ENCODE assay signal across 19 cellular contexts in genomic region chr16:31402687-31403086, GRCh38. TPM values are rescaled to one million over a fixed set of nuclear protein-coding genes. Genes with fewer than 3 reads are reported as not detected.
DNase-seq lines count a peak whose midpoint lies in the region; ATAC-seq and TF ChIP-seq lines count a peak whose summit lies in the region.
"Had no signal": no experiment of that assay in that cellular context is flagged by ENCODE, and none has a peak within 500 bp of the region (broad histone marks: within the 10 kb centered on the region; RNA-seq: fewer than 3 reads in every experiment).

No MANE protein-coding gene starts in this region.

- H3K36me3 Mint-ChIP-seq in CD4-positive, alpha-beta T cell (ENCODE audit: low read depth) = no peaks in the 10 kb centered on the region
- H3K36me3 Mint-ChIP-seq: CD4-positive, CD25-positive, alpha-beta regulatory T cell; mesothelial cell of epicardium had no signal

- CTCF ChIA-PET in CD4-positive, alpha-beta T cell (lab: Charles Lee) = no interaction called here

- H3K27ac Mint-ChIP-seq in CD4-positive, alpha-beta T cell = no peak overlapping the region
- H3K27ac Mint-ChIP-seq: CD4-positive, CD25-positive, alpha-beta regulatory T cell; mesothelial cell of epicardium had no signal

- no peaks in the 10 kb centered on the region for H3K9me3 ChIP-seq in CD4-positive, alpha-beta T cell (ENCODE audit: control insufficient read depth, low read length)
- H3K9me3 ChIP-seq: thoracic aorta had no signal

- no peak for ATAC-seq in CD4-positive, alpha-beta T cell (ENCODE audit: poor library complexity)
- ATAC-seq: right cardiac atrium had no signal

- peaks cover 2% of the 10 kb centered on the region for H3K9me3 Mint-ChIP-seq in CD4-positive, alpha-beta T cell
- H3K9me3 Mint-ChIP-seq: mesothelial cell of epicardium had no signal

- no peak overlapping the region for H3K27ac ChIP-seq in CD4-positive, alpha-beta T cell (ENCODE audit: low read depth, low read length)
- H3K27ac ChIP-seq: 22Rv1, heart right ventricle, thoracic aorta had no signal

- no peak overlapping the region for H3K4me3 ChIP-seq in NB4 (ENCODE audit: low read depth, low read length)
- H3K4me3 ChIP-seq in fibroblast of mammary gland (ENCODE audit: control insufficient read depth, low read depth, low read length) = no peak overlapping the region
- H3K4me3 ChIP-seq: heart right ventricle, thoracic aorta had no signal

- TF ChIP-seq CTCF in NB4 (IDR thresholded peaks at IDR 0.05; ENCODE audit: low read depth, low read length) = no peak
- TF ChIP-seq CTCF in fibroblast of mammary gland (conservative IDR thresholded peaks at IDR 0.05; ENCODE audit: control insufficient read depth, insufficient read depth, low read depth, low read length) = no peak
- TF ChIP-seq CTCF in CD4-positive, alpha-beta T cell (IDR thresholded peaks at IDR 0.05) = no peak

- H3K27me3 ChIP-seq in CD4-positive, alpha-beta T cell (ENCODE audit: control insufficient read depth, insufficient read depth, low read length) = no peaks in the 10 kb centered on the region

- peak; percentile 36 for DNase-seq in NK-92 treated with Interleukin-12 subunit alpha and Interleukin-12 subunit beta, amount 100 ng/mL, for 24 hours (lab: John Stamatoyannopoulos, UW)
- DNase-seq in NK-92 (lab: John Stamatoyannopoulos, UW; ENCODE audit: unreplicated experiment) = no peak
- DNase-seq in NB4 (ENCODE audit: low read depth) = peak; percentile 66
- peak; percentile 21 for DNase-seq in fibroblast of mammary gland (ENCODE audit: low read depth)
- no peak for DNase-seq in NCI-H146 (lab: John Stamatoyannopoulos, UW)
- DNase-seq in CD4-positive, alpha-beta T cell = no peak
- DNase-seq: activated CD4-positive, alpha-beta T cell treated with anti-CD3 and anti-CD28 coated beads, Interleukin-2, amount 50 U/mL, for 4 hours; anterior cingulate cortex; CD4-positive, CD25-positive, alpha-beta regulatory T cell; heart right ventricle; IMR-90; NCI-H2227 treated with DMSO at 0.1 percent for 48 hours; right cardiac atrium; stimulated activated CD4-positive, alpha-beta T cell treated with anti-CD3 and anti-CD28 coated beads, Interleukin-2, amount 100 ng/mL, for 24 hours had no signal

- TF ChIP-seq POLR2A in NB4 (IDR thresholded peaks at IDR 0.05; ENCODE audit: extremely low read depth, insufficient read length) = no peak

- POLR2A ChIA-PET in CD4-positive, alpha-beta T cell (lab: Charles Lee) = no interaction called here

- H3K27me3 Mint-ChIP-seq in CD4-positive, alpha-beta T cell = no peaks in the 10 kb centered on the region
- H3K27me3 Mint-ChIP-seq: CD4-positive, CD25-positive, alpha-beta regulatory T cell had no signal

- H3K4me1 Mint-ChIP-seq in CD4-positive, alpha-beta T cell (ENCODE audit: low read depth) = no peaks in the 10 kb centered on the region
- H3K4me1 Mint-ChIP-seq: mesothelial cell of epicardium had no signal

- no peak overlapping the region for H3K4me3 Mint-ChIP-seq in CD4-positive, alpha-beta T cell
- H3K4me3 Mint-ChIP-seq: CD4-positive, CD25-positive, alpha-beta regulatory T cell; mesothelial cell of epicardium had no signal

- intact Hi-C loops in CD4-positive, alpha-beta T cell (cut with DNase I, micrococcal nuclease) = loop anchor here in 1 of 2 experiments (10.0 kb wide), 1 partner anchor 158 kb away; no protein-coding TSS in a partner anchor

RNA-seq across cellular contexts. Expression of gene ITGAD, which starts 9.6 kb away (rescaled TPM):
- total RNA-seq in CD4-positive, alpha-beta T cell = not detected
- total RNA-seq: CD4-positive, CD25-positive, alpha-beta regulatory T cell; epithelial cell of proximal tubule; IMR-90; kidney epithelial cell; mesothelial cell of epicardium; right cardiac atrium had no signal

RNA-seq across cellular contexts. Expression of gene COX6A2, which starts 25.5 kb away (rescaled TPM):
- total RNA-seq in CD4-positive, alpha-beta T cell = not detected
- total RNA-seq: CD4-positive, CD25-positive, alpha-beta regulatory T cell; epithelial cell of proximal tubule; IMR-90; kidney epithelial cell; mesothelial cell of epicardium; thoracic aorta had no signal

RNA-seq across cellular contexts. Expression of gene ZNF843, which starts 39.9 kb away (rescaled TPM):
- under 1 TPM in 1 of 2 experiments, not detected in 1; 0.16 TPM for total RNA-seq in CD4-positive, alpha-beta T cell
- total RNA-seq: epithelial cell of proximal tubule had no signal

RNA-seq across cellular contexts. Expression of gene ITGAX, which starts 47.7 kb away (rescaled TPM):
- 1 to 10 TPM; 5.5 to 6.0 TPM for total RNA-seq in CD4-positive, alpha-beta T cell
- total RNA-seq: mesothelial cell of epicardium had no signal

RNA-seq across cellular contexts. Expression of gene ARMC5, which starts 56.6 kb away (rescaled TPM):
- 10 to 100 TPM in 1 of 2 experiments, 1 to 10 TPM in 1; 8.5 to 10.8 TPM for total RNA-seq in CD4-positive, alpha-beta T cell

Comparison
In these comparisons a context has a peak if more than half of its experiments do, and no peak if none do; other contexts are left out.
1. DNase-seq: peak in NK-92 treated with Interleukin-12 subunit alpha and Interleukin-12 subunit beta, amount 100 ng/mL, for 24 hours (single experiment), NB4 (single experiment) and fibroblast of mammary gland (single experiment); none in NK-92 (single experiment), NCI-H146 (single experiment) and CD4-positive, alpha-beta T cell (0 of 10).